In the genomic region with DNA sequence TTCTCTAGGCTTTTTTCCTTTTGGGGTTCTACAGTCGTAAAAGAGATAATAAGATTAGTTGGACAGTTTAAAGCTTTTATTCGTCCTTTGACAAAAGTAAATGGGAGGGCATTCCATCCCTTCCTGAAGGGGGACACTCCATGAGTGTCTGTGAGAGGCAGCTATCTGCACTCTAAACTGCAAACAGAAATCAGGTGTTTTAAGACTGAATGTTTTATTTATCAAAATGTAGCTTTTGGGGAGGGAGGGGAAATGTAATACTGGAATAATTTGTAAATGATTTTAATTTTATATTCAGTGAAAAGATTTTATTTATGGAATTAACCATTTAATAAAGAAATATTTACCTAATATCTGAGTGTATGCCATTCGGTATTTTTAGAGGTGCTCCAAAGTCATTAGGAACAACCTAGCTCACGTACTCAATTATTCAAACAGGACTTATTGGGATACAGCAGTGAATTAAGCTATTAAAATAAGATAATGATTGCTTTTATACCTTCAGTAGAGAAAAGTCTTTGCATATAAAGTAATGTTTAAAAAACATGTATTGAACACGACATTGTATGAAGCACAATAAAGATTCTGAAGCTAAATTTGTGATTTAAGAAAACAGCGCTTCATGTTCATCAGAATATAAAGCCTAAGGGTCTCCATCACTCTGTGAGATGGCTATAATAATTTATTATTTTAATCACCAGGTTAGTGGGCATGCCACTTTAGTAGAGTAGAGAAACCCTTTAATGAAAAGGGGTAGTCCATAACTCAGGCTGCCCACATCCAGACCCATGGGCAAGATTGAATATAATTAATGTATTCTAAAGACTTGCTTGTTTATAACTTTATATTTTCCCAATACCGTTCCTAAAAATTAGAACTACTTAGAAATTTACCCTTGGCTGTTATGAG, we compare ENCODE assay signal across 11 cellular contexts. TPM values are rescaled to one million over a fixed set of nuclear protein-coding genes. Genes with fewer than 3 reads are reported as not detected.
DNase-seq lines count a peak whose midpoint lies in the region; ATAC-seq and TF ChIP-seq lines count a peak whose summit lies in the region.
"Had no signal": no experiment of that assay in that cellular context is flagged by ENCODE, and none has a peak within 500 bp of the region (broad histone marks: within the 10 kb centered on the region; RNA-seq: fewer than 3 reads in every experiment).

No MANE protein-coding gene starts in this region.

- no peak overlapping the region for H2AFZ ChIP-seq in osteoblast (ENCODE audit: low read length)

- H3K36me3 ChIP-seq in osteoblast (ENCODE audit: insufficient read depth, low read length), result peaks cover 26% of the 10 kb centered on the region

- H3K4me1 ChIP-seq in osteoblast (ENCODE audit: insufficient read depth, low read length), result peaks cover 23% of the 10 kb centered on the region

- peaks cover 22% of the 10 kb centered on the region for H4K20me1 ChIP-seq in osteoblast (ENCODE audit: insufficient read depth, low read length)

- DNase-seq in AG09319 (ENCODE audit: extremely low read depth, low read depth), result peak; percentile 52
- peak; percentile 55 for DNase-seq in RKO (ENCODE audit: low spot score)
- peak; percentile 42 for DNase-seq in fibroblast of gingiva (ENCODE audit: low read depth)
- peak; percentile 79 for DNase-seq in osteoblast (ENCODE audit: insufficient read length, low spot score, missing footprints)
- no peak for DNase-seq in activated T-cell treated with anti-CD3 and anti-CD28 coated beads, Interleukin-2, amount 50 U/mL, for 24 hours
- DNase-seq in NCI-H146 (lab: John Stamatoyannopoulos, UW), result no peak
- DNase-seq: C1 segment of cervical spinal cord; stimulated activated naive CD8-positive, alpha-beta T cell treated with anti-CD3 and anti-CD28 coated beads, Interleukin-15, Interleukin-2, amounts not matched to agents 100 U/mL and 50 U/mL, for 24 hours had no signal

- no peak overlapping the region for H3K4me3 Mint-ChIP-seq in activated T-cell treated with anti-CD3 and anti-CD28 coated beads, Interleukin-2, amount 50 U/mL, for 24 hours

- peaks cover 25% of the 10 kb centered on the region for H3K79me2 ChIP-seq in osteoblast (ENCODE audit: insufficient read depth, low read length)

- no peaks in the 10 kb centered on the region for H3K36me3 Mint-ChIP-seq in activated T-cell treated with anti-CD3 and anti-CD28 coated beads, Interleukin-2, amount 50 U/mL, for 24 hours (ENCODE audit: low read depth)

- no peaks in the 10 kb centered on the region for H3K9me3 Mint-ChIP-seq in activated T-cell treated with anti-CD3 and anti-CD28 coated beads, Interleukin-2, amount 50 U/mL, for 24 hours

- ATAC-seq in GM19463 (IDR thresholded peaks at IDR 0.05; ENCODE audit: unreplicated experiment), result no peak
- ATAC-seq in GM19035 (IDR thresholded peaks at IDR 0.05; ENCODE audit: unreplicated experiment), result no peak
- ATAC-seq: stimulated activated naive CD8-positive, alpha-beta T cell treated with anti-CD3 and anti-CD28 coated beads, Interleukin-15, Interleukin-2, amounts not matched to agents 100 U/mL and 50 U/mL, for 24 hours had no signal

- peak overlapping the region; percentile 99 for H3K27ac ChIP-seq in osteoblast (ENCODE audit: low read depth, low read length)

- H3K27me3 ChIP-seq in osteoblast (ENCODE audit: insufficient read depth, low read length), result no peaks in the 10 kb centered on the region

- H3K9me3 ChIP-seq in osteoblast (ENCODE audit: low read depth, low read length), result no peaks in the 10 kb centered on the region

- H3K27ac Mint-ChIP-seq in activated T-cell treated with anti-CD3 and anti-CD28 coated beads, Interleukin-2, amount 50 U/mL, for 24 hours, result no peak overlapping the region

- H3K27me3 Mint-ChIP-seq in activated T-cell treated with anti-CD3 and anti-CD28 coated beads, Interleukin-2, amount 50 U/mL, for 24 hours, result peaks cover 61% of the 10 kb centered on the region

- H3K4me1 Mint-ChIP-seq in activated T-cell treated with anti-CD3 and anti-CD28 coated beads, Interleukin-2, amount 50 U/mL, for 24 hours (ENCODE audit: low read depth), result peaks cover 25% of the 10 kb centered on the region

- peak overlapping the region; percentile 81 for H3K4me2 ChIP-seq in osteoblast (ENCODE audit: insufficient read depth, low read length)

- H3K4me3 ChIP-seq in osteoblast (ENCODE audit: insufficient read depth, low read length), result peak overlapping the region; percentile 83

- TF ChIP-seq CTCF in AG09319 (IDR thresholded peaks at IDR 0.05; ENCODE audit: low read depth, low read length) (no peak), osteoblast (IDR thresholded peaks at IDR 0.05; ENCODE audit: extremely low read depth, low read depth, low read length) (no peak)

RNA-seq across cellular contexts. Expression of gene CCN1, which starts 3.0 kb away (rescaled TPM):
- total RNA-seq in osteoblast, result 58.9 and 81.8 TPM in 2 replicates
- total RNA-seq: T-helper 2 cell treated with Interferon-gamma antibody and Interleukin-4, amounts not matched to agents 100 ng/mL and 5 ng/mL, for 36 hours had no signal

Comparison
In these comparisons a context has a peak if more than half of its experiments do, and no peak if none do; other contexts are left out.
1. DNase-seq: peak in AG09319 (single experiment), RKO (single experiment), fibroblast of gingiva (single experiment) and osteoblast (single experiment); none in activated T-cell treated with anti-CD3 and anti-CD28 coated beads, Interleukin-2, amount 50 U/mL, for 24 hours (single experiment) and NCI-H146 (single experiment).